Comparison of ENCODE assay signal across 8 cellular contexts in genomic region chr11:2885676-2886081, GRCh38. TPM values are rescaled to one million over a fixed set of nuclear protein-coding genes. Genes with fewer than 3 reads are reported as not detected.
DNase-seq lines count a peak whose midpoint lies in the region; ATAC-seq and TF ChIP-seq lines count a peak whose summit lies in the region.

Gene CDKN1C, minus strand, starts transcription at chr11:2885775. Its CDS starts 319 bp downstream, at chr11:2885456.

- H3K4me1 ChIP-seq in endocrine pancreas (ENCODE audit: control insufficient read depth, insufficient read depth, low read length) = no peaks in the 10 kb centered on the region

- peak; percentile 81 for ATAC-seq in HG03354 (IDR thresholded peaks at IDR 0.05; ENCODE audit: poor library complexity, severe bottlenecking, unreplicated experiment)

- DNase-seq in AG08395 (ENCODE audit: low spot score) = peak; percentile 92
- DNase-seq in NCI-H748 (lab: John Stamatoyannopoulos, UW; ENCODE audit: unreplicated experiment) = peak; percentile 91
- DNase-seq in activated CD8-positive, alpha-beta memory T cell treated with anti-CD3 and anti-CD28 coated beads, Interleukin-2, amount 50 U/mL, for 24 hours (ENCODE audit: extremely low read depth) = peak; percentile 49
- peak; percentile 78 to 91 for DNase-seq in mesothelial cell of epicardium (ENCODE audit: low spot score in 2 of 2, unreplicated experiment in 2 of 2)
- DNase-seq in stimulated activated CD8-positive, alpha-beta memory T cell treated with anti-CD3 and anti-CD28 coated beads, Interleukin-15, amount 100 ng/mL, for 4 hours (ENCODE audit: low read depth in 2 of 2) = peak; percentile 61 to 75

- H3K27me3 ChIP-seq in endocrine pancreas (ENCODE audit: control insufficient read depth, insufficient read depth, low read length) = no peaks in the 10 kb centered on the region

- H3K36me3 Mint-ChIP-seq in mesothelial cell of epicardium = peaks cover 5% of the 10 kb centered on the region

- H3K4me1 Mint-ChIP-seq in mesothelial cell of epicardium = peaks cover 40% of the 10 kb centered on the region

- no peaks in the 10 kb centered on the region for H3K9me3 ChIP-seq in endocrine pancreas (ENCODE audit: control insufficient read depth, low read length)

- no peaks in the 10 kb centered on the region for H3K36me3 ChIP-seq in endocrine pancreas (ENCODE audit: control insufficient read depth, insufficient read depth, low read length)

- TF ChIP-seq CTCF in mesothelial cell of epicardium (IDR thresholded peaks at IDR 0.05; ENCODE audit: unreplicated experiment) = no peak

- H3K9ac ChIP-seq in endocrine pancreas (ENCODE audit: control insufficient read depth, insufficient read depth, low read length) = peak within 1 kb of the TSS; percentile 66

- peak within 1 kb of the TSS; percentile 94 for H3K27ac Mint-ChIP-seq in mesothelial cell of epicardium

- H3K9me3 Mint-ChIP-seq in mesothelial cell of epicardium = no peaks in the 10 kb centered on the region

- H3K4me3 ChIP-seq in endocrine pancreas (ENCODE audit: control insufficient read depth, insufficient read depth, low read length) = no peak within 1 kb of the TSS

- H3K27me3 Mint-ChIP-seq in mesothelial cell of epicardium (ENCODE audit: low read depth) = no peaks in the 10 kb centered on the region

- H3K4me3 Mint-ChIP-seq in mesothelial cell of epicardium = peak within 1 kb of the TSS; percentile 94

- TF ChIP-seq POLR2A in GM19193 (IDR thresholded peaks at IDR 0.05; ENCODE audit: extremely low read depth, insufficient read depth, insufficient read length) = peak; percentile 28

RNA-seq across cellular contexts. Expression of gene CDKN1C, which starts in this region (rescaled TPM):
- total RNA-seq in mesothelial cell of epicardium = 132 to 148 TPM (median 146 TPM) in 3 replicates
